Comparison of ENCODE assay signal across 29 cellular contexts in genomic region chr2:171965661-171966060, GRCh38.
"Had no signal": no experiment of that assay in that cellular context is flagged by ENCODE, and none has a peak within 500 bp of the region (broad histone marks: within the 10 kb centered on the region; RNA-seq: fewer than 3 reads in every experiment).

No MANE protein-coding gene starts in this region.

- H3K27ac Mint-ChIP-seq: activated CD8-positive, alpha-beta T cell treated with anti-CD3 and anti-CD28 coated beads, Interleukin-2, amount 10 ng/mL, durations not matched to agents 7 days and 5 days; T-helper 1 cell treated with Interleukin-12 subunit alpha and Interleukin-12 subunit beta and Interleukin-4 antibody, amounts not matched to agents 30 μg/mL and 1 μg/mL, for 36 hours; WTC11 had no signal

- H3K36me3 ChIP-seq: brain microvascular endothelial cell had no signal

- FAIRE-seq: colon had no signal

- H3K27me3 ChIP-seq: brain microvascular endothelial cell, cardiac muscle cell, MG63, Peyer's patch, SJSA1 had no signal

- DNase-seq: activated CD4-positive, alpha-beta T cell treated with anti-CD3 and anti-CD28 coated beads for 48 hours; activated CD4-positive, alpha-beta T cell treated with anti-CD3 and anti-CD28 coated beads, Interleukin-2, amount 50 U/mL, for 4 hours; activated CD4-positive, CD25-positive, alpha-beta regulatory T cell treated with anti-CD3 and anti-CD28 coated beads, Interleukin-2, amount 50 U/mL, for 72 hours; activated CD8-positive, alpha-beta memory T cell treated with anti-CD3 and anti-CD28 coated beads, Interleukin-2, amount 50 U/mL, for 48 hours; activated CD8-positive, alpha-beta T cell treated with anti-CD3 and anti-CD28 coated beads, Interleukin-2, amount 10 ng/mL, durations not matched to agents 7 days and 5 days; activated effector memory CD4-positive, alpha-beta T cell treated with Interleukin-2 at 50 U/mL for 16 hours; activated naive CD4-positive, alpha-beta T cell; activated T-cell treated with anti-CD3 and anti-CD28 coated beads, Interleukin-2, amount 50 U/mL, for 1 hour; amygdala; brain microvascular endothelial cell; cerebellar nuclear complex; MG63; NCI-H187; NCI-H345; NCI-H510A; NCI-H526 treated with DMSO at 0.1 percent for 48 hours; NCI-H82; Peyer's patch; Right ventricle myocardium superior; SW 1271; T-helper 9 cell had no signal

- H3K4me3 ChIP-seq: cardiac muscle cell, MG63, Peyer's patch, SJSA1 had no signal

- H3K4me1 ChIP-seq: Peyer's patch, SJSA1 had no signal

- H3K9me3 ChIP-seq: MG63, Peyer's patch, SJSA1 had no signal

- H3K27ac ChIP-seq: brain microvascular endothelial cell, cardiac muscle cell, Peyer's patch, RWPE1, SJSA1 had no signal

- H3K4me3 Mint-ChIP-seq: activated CD8-positive, alpha-beta T cell treated with anti-CD3 and anti-CD28 coated beads, Interleukin-2, amount 10 ng/mL, durations not matched to agents 7 days and 5 days; activated naive CD4-positive, alpha-beta T cell treated with anti-CD3 and anti-CD28 coated beads, Interleukin-2, amount 50 U/mL, for 24 hours; T-helper 1 cell treated with Interleukin-12 subunit alpha and Interleukin-12 subunit beta and Interleukin-4 antibody, amounts not matched to agents 30 μg/mL and 1 μg/mL, for 36 hours; WTC11 had no signal

- H3K9me3 Mint-ChIP-seq: activated naive CD4-positive, alpha-beta T cell treated with anti-CD3 and anti-CD28 coated beads, Interleukin-2, amount 50 U/mL, for 24 hours; T-helper 1 cell treated with Interleukin-12 subunit alpha and Interleukin-12 subunit beta and Interleukin-4 antibody, amounts not matched to agents 30 μg/mL and 1 μg/mL, for 36 hours; WTC11 had no signal

- H3K27me3 Mint-ChIP-seq: activated naive CD4-positive, alpha-beta T cell treated with anti-CD3 and anti-CD28 coated beads, Interleukin-2, amount 50 U/mL, for 24 hours had no signal

- ATAC-seq: activated CD8-positive, alpha-beta T cell treated with anti-CD3 and anti-CD28 coated beads, Interleukin-2, amount 10 ng/mL, durations not matched to agents 7 days and 5 days; SK-N-SH treated with all-trans-retinoic acid at 6 μM for 48 hours; WTC11 had no signal
